ENCODE assay signal across 23 cellular contexts in the genomic region with DNA sequence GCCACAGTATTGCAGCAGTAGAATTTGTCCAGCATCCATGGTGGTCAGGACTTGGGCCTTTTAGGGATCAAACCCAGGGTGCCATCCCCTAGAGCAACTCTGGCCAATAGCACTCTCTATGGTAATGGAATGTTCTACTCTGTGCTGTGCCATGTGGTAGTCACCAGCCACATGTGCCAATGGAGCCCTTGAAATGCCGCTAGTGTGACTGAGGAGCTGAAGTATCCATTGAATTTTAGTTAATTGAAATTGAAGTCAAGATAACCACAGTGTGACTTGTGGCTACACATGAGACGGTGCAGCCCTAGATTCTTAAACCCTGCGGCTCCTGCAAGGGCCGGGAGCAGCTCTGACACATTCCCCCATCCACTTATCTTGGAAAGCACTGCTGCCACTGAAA. TPM values are rescaled to one million over a fixed set of nuclear protein-coding genes. Genes with fewer than 3 reads are reported as not detected.
"Had no signal": no experiment of that assay in that cellular context is flagged by ENCODE, and none has a peak within 500 bp of the region (broad histone marks: within the 10 kb centered on the region; RNA-seq: fewer than 3 reads in every experiment).

No MANE protein-coding gene starts in this region.

- H3K27me3 ChIP-seq: MG63, SJCRH30 had no signal

- ATAC-seq: Panc1, PC-3, Right ventricle myocardium inferior, SK-N-SH treated with all-trans-retinoic acid at 6 μM for 48 hours had no signal

- H3K36me3 ChIP-seq: MG63, SJCRH30 had no signal

- H3K9me3 ChIP-seq: MG63, SJCRH30 had no signal

- H3K27ac ChIP-seq: HL-60, SJCRH30 had no signal

- DNase-seq: IMR-90, Karpas-422, KG1, MG63, NCI-H1092, NCI-H1417 treated with DMSO at 0.1 percent for 48 hours, NCI-H146, NCI-H1694 treated with DMSO at 0.1 percent for 48 hours, NCI-H1930, NCI-H2081, NCI-H2107, NCI-H2227 treated with DMSO at 0.1 percent for 48 hours, NCI-H524, NCI-H526 treated with DMSO at 0.1 percent for 48 hours, NCI-H774, PC-3, SHP77 treated with DMSO at 0.1 percent for 48 hours, SJCRH30 had no signal

- H3K4me3 ChIP-seq: MG63, SJCRH30 had no signal

RNA-seq across cellular contexts. Expression of gene SLC2A10, which starts 54.6 kb away (rescaled TPM):
- total RNA-seq: OCI-LY7 had no signal
